7 cellular contexts compared by ENCODE assay signal in the genomic region with DNA sequence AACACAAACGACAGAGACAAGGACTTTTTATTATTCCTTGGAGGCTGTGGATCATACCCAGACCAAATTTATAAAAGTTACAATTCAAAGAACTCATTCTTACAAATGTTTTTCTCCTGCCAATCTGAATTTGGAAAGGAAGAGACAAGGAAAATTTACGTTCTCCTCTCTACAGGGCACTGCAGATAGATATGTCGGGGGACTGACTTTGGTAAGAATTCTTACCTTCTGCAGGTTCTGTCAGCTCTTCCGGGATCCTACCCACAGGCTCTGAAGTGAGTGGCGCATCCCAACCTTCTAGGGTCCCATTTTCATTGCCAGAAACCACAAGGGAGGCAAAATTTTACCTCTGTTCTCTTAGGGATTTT. TPM values are rescaled to one million over a fixed set of nuclear protein-coding genes. Genes with fewer than 3 reads are reported as not detected.
DNase-seq lines count a peak whose midpoint lies in the region; ATAC-seq and TF ChIP-seq lines count a peak whose summit lies in the region.

No MANE protein-coding gene starts in this region.

- H3K9ac ChIP-seq in DND-41 (ENCODE audit: low read depth, low read length), result peak overlapping the region; percentile 77

- H3K36me3 ChIP-seq in DND-41 (ENCODE audit: insufficient read depth, low read length), result peaks cover 3% of the 10 kb centered on the region; the same call in 1 of the 2 replicates
- no peaks in the 10 kb centered on the region for H3K36me3 ChIP-seq in gastrocnemius medialis

- H2AFZ ChIP-seq in DND-41 (ENCODE audit: low read depth, low read length), result peak overlapping the region; percentile 54

- no peaks in the 10 kb centered on the region for H4K20me1 ChIP-seq in DND-41 (ENCODE audit: insufficient read depth, low read length)

- H3K27me3 Mint-ChIP-seq in chondrocyte (ENCODE audit: low read depth), result peaks cover 5% of the 10 kb centered on the region

- no peak overlapping the region for H3K4me3 Mint-ChIP-seq in chondrocyte (ENCODE audit: unreplicated experiment)

- no peak for TF ChIP-seq POLR2A in gastrocnemius medialis (IDR thresholded peaks at IDR 0.05)

- H3K4me1 ChIP-seq in DND-41 (ENCODE audit: insufficient read depth, low read length) (peaks cover 92% of the 10 kb centered on the region), gastrocnemius medialis (peaks cover 0 to 17% of the 10 kb centered on the region in 2 donors)

- H3K27ac Mint-ChIP-seq in chondrocyte (ENCODE audit: unreplicated experiment), result no peak overlapping the region

- no peaks in the 10 kb centered on the region for H3K9me3 Mint-ChIP-seq in chondrocyte (ENCODE audit: low read depth)

- peaks cover 54% of the 10 kb centered on the region for H3K79me2 ChIP-seq in DND-41 (ENCODE audit: insufficient read depth, low read length)

- ATAC-seq in DND-41 (ENCODE audit: insufficient read depth, low read depth), result no peak
- ATAC-seq in gastrocnemius medialis, result no peak
- ATAC-seq in GM21825 (IDR thresholded peaks at IDR 0.05; ENCODE audit: unreplicated experiment), result no peak

- no peaks in the 10 kb centered on the region for H3K36me3 Mint-ChIP-seq in chondrocyte (ENCODE audit: low read depth)

- DNase-seq in DND-41, result peak; percentile 22
- no peak for DNase-seq in chondrocyte (ENCODE audit: low spot score)
- no peak for DNase-seq in gastrocnemius medialis
- DNase-seq in DMS53 treated with DMSO at 0.1 percent for 48 hours (lab: John Stamatoyannopoulos, UW; ENCODE audit: unreplicated experiment), result no peak
- DNase-seq in NCI-H510A treated with DMSO at 0.1 percent for 48 hours (lab: John Stamatoyannopoulos, UW), result no peak

- in situ Hi-C loops in gastrocnemius medialis (cut with MboI; ENCODE audit: low sequenced_read_pairs in 4 of 4), result loop anchor here (5.0 to 25.0 kb wide), 6 partner anchors 102 to 385 kb away; partner anchors contain the start of genes SLFN12 (in 1 of the 4) and SLFN13 (in 1 of the 4)

- intact Hi-C loops in gastrocnemius medialis (cut with DNase I; ENCODE audit: low total_unique reads), result loop anchor here (1.0 to 10.0 kb wide), 4 partner anchors 226 to 395 kb away; partner anchors contain the start of genes NLE1, SLFN5 and UNC45B

- H3K4me2 ChIP-seq in DND-41 (ENCODE audit: insufficient read depth, low read length), result peak overlapping the region; percentile 67

- H3K27me3 ChIP-seq in DND-41 (ENCODE audit: insufficient read depth, low read length, poor library complexity), result no peaks in the 10 kb centered on the region
- H3K27me3 ChIP-seq in gastrocnemius medialis, result no peaks in the 10 kb centered on the region

- H3K4me3 ChIP-seq in DND-41 (ENCODE audit: low read depth in 1 of 2, low read length in 2 of 2) (peak overlapping the region in 1 of 2 experiments; percentile 35; a peak in 2 of 4 replicates), gastrocnemius medialis (peak overlapping the region in 3 of 4 donors; percentile 11 to 14 (median 12))

- H3K9me3 ChIP-seq in DND-41 (ENCODE audit: insufficient read depth, low read length, severe bottlenecking) (no peaks in the 10 kb centered on the region), gastrocnemius medialis (no peaks in the 10 kb centered on the region)

- H3K27ac ChIP-seq in DND-41 (ENCODE audit: low read length) (peak overlapping the region; percentile 96), gastrocnemius medialis (peak overlapping the region in 1 of 4 donors; percentile 8)

- TF ChIP-seq CTCF in DND-41 (IDR thresholded peaks at IDR 0.05; ENCODE audit: borderline replicate concordance, extremely low read depth, low read length, poor library complexity, severe bottlenecking) (no peak), LNCAP (IDR thresholded peaks at IDR 0.05) (peak; percentile 12), chondrocyte (IDR thresholded peaks at IDR 0.05) (peak; percentile 54), gastrocnemius medialis (IDR thresholded peaks at IDR 0.05 in 4 of 5, conservative IDR thresholded peaks at IDR 0.05 in 1 of 5) (peak in 1 of 5 experiments; percentile 18)

- H3K4me1 Mint-ChIP-seq in chondrocyte (ENCODE audit: low read depth), result peaks cover 12% of the 10 kb centered on the region

RNA-seq across cellular contexts. Expression of gene SLFN12L, which starts 2.2 kb away (rescaled TPM):
- total RNA-seq in chondrocyte, result not detected in 3 replicates
- under 1 TPM in 3 of 4 donors, not detected in 1; 0.10 to 0.31 (median 0.15) TPM for total RNA-seq in gastrocnemius medialis

RNA-seq across cellular contexts. Expression of gene SLFN14, which starts 21.0 kb away (rescaled TPM):
- total RNA-seq in chondrocyte (not detected in 3 replicates), gastrocnemius medialis (not detected)

RNA-seq across cellular contexts. Expression of gene PEX12, which starts 38.7 kb away (rescaled TPM):
- total RNA-seq in chondrocyte (5.5 to 8.9 TPM (median 5.6 TPM) in 3 replicates), gastrocnemius medialis (10 to 100 TPM in 1 of 4 donors, 1 to 10 TPM in 3; 4.4 to 14.2 (median 6.2) TPM)

RNA-seq across cellular contexts. Expression of gene AP2B1, which starts 47.5 kb away (rescaled TPM):
- 182 to 197 TPM (median 187 TPM) in 3 replicates for total RNA-seq in chondrocyte
- 10 to 100 TPM; 31.3 to 48.7 (median 38.1) TPM for total RNA-seq in gastrocnemius medialis
